Comparison of ENCODE assay signal across 1 cellular context in the genomic region with DNA sequence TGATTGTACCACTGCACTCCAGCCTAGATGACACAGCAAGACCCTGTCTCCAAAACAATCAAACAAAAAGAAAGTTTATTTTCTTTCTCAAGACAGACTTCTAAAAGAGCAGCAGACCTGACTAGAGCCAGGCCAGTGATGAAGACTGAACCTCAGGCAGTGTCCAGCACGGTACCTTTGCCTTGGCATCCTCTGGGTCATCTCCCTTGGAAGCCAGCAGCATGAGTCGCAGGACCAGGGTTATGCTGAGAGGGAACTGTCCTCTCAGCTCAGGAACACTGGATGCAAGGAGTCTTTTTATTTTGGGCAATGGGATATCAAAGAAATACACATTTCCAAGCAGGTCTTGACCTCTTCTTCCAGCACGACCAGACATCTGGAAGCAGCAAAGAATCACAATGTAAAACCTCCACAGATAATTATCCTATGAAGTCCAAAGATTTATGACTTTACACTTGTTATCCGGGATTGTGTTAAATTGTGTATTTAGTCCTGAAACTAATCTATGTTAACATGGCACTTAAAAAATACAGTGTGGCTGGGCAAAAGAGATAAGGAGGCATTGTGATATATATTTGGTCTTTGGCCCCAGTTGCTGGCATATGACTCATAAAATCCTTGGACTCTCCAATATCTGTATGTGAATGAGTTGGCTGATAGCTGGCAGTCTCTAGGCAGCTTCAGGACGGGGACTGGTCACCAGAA.
TF ChIP-seq lines count a peak whose summit lies in the region.

No MANE protein-coding gene starts in this region.

TF ChIP-seq in SK-N-SH treated with all-trans-retinoic acid at 6 μM for 48 hours, 23 proteins besides CTCF, POLR2A, EP300 and RAD21 (continued from another document):
- TF ChIP-seq, protein P1, sequence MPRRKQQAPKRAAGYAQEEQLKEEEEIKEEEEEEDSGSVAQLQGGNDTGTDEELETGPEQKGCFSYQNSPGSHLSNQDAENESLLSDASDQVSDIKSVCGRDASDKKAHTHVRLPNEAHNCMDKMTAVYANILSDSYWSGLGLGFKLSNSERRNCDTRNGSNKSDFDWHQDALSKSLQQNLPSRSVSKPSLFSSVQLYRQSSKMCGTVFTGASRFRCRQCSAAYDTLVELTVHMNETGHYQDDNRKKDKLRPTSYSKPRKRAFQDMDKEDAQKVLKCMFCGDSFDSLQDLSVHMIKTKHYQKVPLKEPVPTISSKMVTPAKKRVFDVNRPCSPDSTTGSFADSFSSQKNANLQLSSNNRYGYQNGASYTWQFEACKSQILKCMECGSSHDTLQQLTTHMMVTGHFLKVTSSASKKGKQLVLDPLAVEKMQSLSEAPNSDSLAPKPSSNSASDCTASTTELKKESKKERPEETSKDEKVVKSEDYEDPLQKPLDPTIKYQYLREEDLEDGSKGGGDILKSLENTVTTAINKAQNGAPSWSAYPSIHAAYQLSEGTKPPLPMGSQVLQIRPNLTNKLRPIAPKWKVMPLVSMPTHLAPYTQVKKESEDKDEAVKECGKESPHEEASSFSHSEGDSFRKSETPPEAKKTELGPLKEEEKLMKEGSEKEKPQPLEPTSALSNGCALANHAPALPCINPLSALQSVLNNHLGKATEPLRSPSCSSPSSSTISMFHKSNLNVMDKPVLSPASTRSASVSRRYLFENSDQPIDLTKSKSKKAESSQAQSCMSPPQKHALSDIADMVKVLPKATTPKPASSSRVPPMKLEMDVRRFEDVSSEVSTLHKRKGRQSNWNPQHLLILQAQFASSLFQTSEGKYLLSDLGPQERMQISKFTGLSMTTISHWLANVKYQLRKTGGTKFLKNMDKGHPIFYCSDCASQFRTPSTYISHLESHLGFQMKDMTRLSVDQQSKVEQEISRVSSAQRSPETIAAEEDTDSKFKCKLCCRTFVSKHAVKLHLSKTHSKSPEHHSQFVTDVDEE (CRISPR knock-in tag; IDR thresholded peaks at IDR 0.05): no peak
- TF ChIP-seq ESRRG (CRISPR knock-in tag; IDR thresholded peaks at IDR 0.05): no peak
- TF ChIP-seq GLIS3 (CRISPR knock-in tag; IDR thresholded peaks at IDR 0.05): no peak
- TF ChIP-seq CSDC2 (CRISPR knock-in tag; IDR thresholded peaks at IDR 0.05): no peak
